ENCODE assay signal across 16 cellular contexts in genomic region chr1:178345238-178345637, GRCh38.
A peak's percentile ranks its signal among the peaks of the same experiment; 100 is the strongest.
DNase-seq lines count a peak whose midpoint lies in the region; ATAC-seq and TF ChIP-seq lines count a peak whose summit lies in the region.
"Had no signal": no experiment of that assay in that cellular context is flagged by ENCODE, and none has a peak within 500 bp of the region (broad histone marks: within the 10 kb centered on the region; RNA-seq: fewer than 3 reads in every experiment).

No MANE protein-coding gene starts in this region.

- H3K36me3 ChIP-seq in HUES64 (ENCODE audit: insufficient read depth, low read length) (no peaks in the 10 kb centered on the region), liver (ENCODE audit: control insufficient read depth in 4 of 4, insufficient read depth in 3 of 4, low read depth in 1 of 4, low read length in 3 of 4) (no peaks in the 10 kb centered on the region), skeletal muscle tissue (ENCODE audit: control insufficient read depth in 3 of 3, insufficient read depth in 3 of 3, low read length in 3 of 3) (no peaks in the 10 kb centered on the region)
- H3K36me3 ChIP-seq: pancreas had no signal

- H3K27ac ChIP-seq in HUES64 (ENCODE audit: low read depth, low read length): peak overlapping the region; percentile 9; the same call in 1 of the 2 replicates
- peak overlapping the region; percentile 29 to 32 for H3K27ac ChIP-seq in coronary artery
- H3K27ac ChIP-seq in liver (ENCODE audit: low read depth in 1 of 2, low read length in 2 of 2): no peak overlapping the region
- peak overlapping the region; percentile 87 for H3K27ac ChIP-seq in skeletal muscle tissue (ENCODE audit: low read depth, low read length)

- no peak for TF ChIP-seq RAD21 in liver (IDR thresholded peaks at IDR 0.05)

- WGBS in HUES64: 87% methylated on average over 4 of the region's 4 CpGs
- WGBS in liver: 48% methylated on average over 4 of the region's 4 CpGs

- H3K9ac ChIP-seq in HUES64 (ENCODE audit: low read depth, low read length) (peak overlapping the region; percentile 5; the same call in 1 of the 2 replicates), liver (ENCODE audit: low read depth in 1 of 2, low read length in 2 of 2) (no peak overlapping the region), skeletal muscle tissue (ENCODE audit: low read depth in 1 of 3, low read length in 3 of 3) (peak overlapping the region; percentile 23 to 64 (median 54))

- 0 out of 2 replicates have a peak overlapping the region, but pooled peaks have one; percentile 0 for H3K4me3 ChIP-seq in HUES64 (ENCODE audit: low read length)
- H3K4me3 ChIP-seq in coronary artery: no peak overlapping the region
- H3K4me3 ChIP-seq in liver (ENCODE audit: low read depth in 1 of 3, low read length in 3 of 3): no peak overlapping the region
- peak overlapping the region; percentile 4 to 24 (median 4) for H3K4me3 ChIP-seq in skeletal muscle tissue (ENCODE audit: low read length in 3 of 3)
- H3K4me3 ChIP-seq: pancreas had no signal

- H3K9me3 ChIP-seq in HUES64 (ENCODE audit: insufficient read depth, low read depth, low read length): 0 out of 2 replicates have a peak, but pooled peaks cover 4% of the 10 kb centered on the region
- H3K9me3 ChIP-seq in liver (ENCODE audit: control insufficient read depth in 4 of 4, low read length in 3 of 4): no peaks in the 10 kb centered on the region
- H3K9me3 ChIP-seq in skeletal muscle tissue (ENCODE audit: control insufficient read depth in 3 of 3, low read length in 3 of 3): no peaks in the 10 kb centered on the region
- H3K9me3 ChIP-seq: pancreas had no signal

- H3K27me3 ChIP-seq in HUES64 (ENCODE audit: insufficient read depth, low read length) (no peaks in the 10 kb centered on the region), liver (ENCODE audit: control insufficient read depth in 4 of 4, insufficient read depth in 4 of 4, low read length in 3 of 4) (no peaks in the 10 kb centered on the region), skeletal muscle tissue (ENCODE audit: control insufficient read depth in 3 of 3, insufficient read depth in 3 of 3, low read length in 3 of 3) (no peaks in the 10 kb centered on the region)
- H3K27me3 ChIP-seq: pancreas had no signal

- no peak for ATAC-seq in GM19395 (IDR thresholded peaks at IDR 0.05; ENCODE audit: unreplicated experiment)
- ATAC-seq: activated CD4-positive, CD25-positive, alpha-beta regulatory T cell treated with anti-CD3 and anti-CD28 coated beads, Interleukin-2, amount 50 U/mL, for 24 hours; activated T-cell treated with anti-CD3 and anti-CD28 coated beads, Interleukin-2, amount 50 U/mL, for 4 hours; effector memory CD8-positive, alpha-beta T cell had no signal

- peaks cover 55% of the 10 kb centered on the region for H3K4me1 ChIP-seq in HUES64 (ENCODE audit: insufficient read depth, low read length)
- peaks cover 0 to 10% (median 2%) of the 10 kb centered on the region in 4 donors for H3K4me1 ChIP-seq in liver (ENCODE audit: control insufficient read depth in 4 of 4, insufficient read depth in 4 of 4, low read length in 3 of 4)
- H3K4me1 ChIP-seq in skeletal muscle tissue (ENCODE audit: control insufficient read depth in 3 of 3, insufficient read depth in 3 of 3, low read length in 3 of 3): peaks cover 6 to 32% (median 16%) of the 10 kb centered on the region in 3 donors

- TF ChIP-seq CTCF in coronary artery (IDR thresholded peaks at IDR 0.05) (no peak), liver (IDR thresholded peaks at IDR 0.05; ENCODE audit: low read depth, low read length, missing input control) (no peak)

- DNase-seq in coronary artery (ENCODE audit: low spot score) (no peak), ecto neural progenitor cell (ENCODE audit: low spot score) (no peak), T-helper 9 cell (no peak), DMS79 treated with DMSO at 0.1 percent for 48 hours (lab: John Stamatoyannopoulos, UW) (no peak)
- DNase-seq: activated T-cell treated with anti-CD3 and anti-CD28 coated beads, Interleukin-2, amount 50 U/mL, for 4 hours; C1 segment of cervical spinal cord; effector memory CD8-positive, alpha-beta T cell; H7; head of caudate nucleus; pancreas; stimulated activated CD4-positive, alpha-beta T cell treated with anti-CD3 and anti-CD28 coated beads, Interleukin-2, amount 100 ng/mL, for 24 hours had no signal

TF ChIP-seq in liver, 16 proteins besides CTCF, POLR2A, EP300 and RAD21:
- peak; percentile 20 for TF ChIP-seq REST (IDR thresholded peaks at IDR 0.05)
- TF ChIP-seq ATF3 (IDR thresholded peaks at IDR 0.05): no peak
- peak; percentile 57 to 61 for TF ChIP-seq HNF4A (conservative IDR thresholded peaks at IDR 0.05)
- TF ChIP-seq FOXA2 (IDR thresholded peaks at IDR 0.05): no peak
- no peak for TF ChIP-seq MAX (IDR thresholded peaks at IDR 0.05)
- TF ChIP-seq SP1 (IDR thresholded peaks at IDR 0.05): no peak
- TF ChIP-seq ZBTB33 (IDR thresholded peaks at IDR 0.05): no peak
- TF ChIP-seq FOXA1 (IDR thresholded peaks at IDR 0.05): no peak
- no peak for TF ChIP-seq EGR1 (IDR thresholded peaks at IDR 0.05; ENCODE audit: low read depth in 2 of 2)
- TF ChIP-seq RXRA (IDR thresholded peaks at IDR 0.05): peak in 1 of 2 donors; percentile 25

Comparison
In these comparisons a context has a peak if more than half of its experiments do, and no peak if none do; other contexts are left out.
1. H3K27ac ChIP-seq: peak in HUES64 (single experiment), coronary artery (2 of 2) and skeletal muscle tissue (single experiment); none in liver (0 of 2).
2. H3K4me3 ChIP-seq: peak in HUES64 (single experiment) and skeletal muscle tissue (3 of 3); none in coronary artery (single experiment) and liver (0 of 3).
3. H3K9ac ChIP-seq: peak in HUES64 (single experiment) and skeletal muscle tissue (3 of 3); none in liver (0 of 2).